Comparison of ENCODE assay signal across 18 cellular contexts in genomic region chr13:74452881-74453280, GRCh38.
"Had no signal": no experiment of that assay in that cellular context is flagged by ENCODE, and none has a peak within 500 bp of the region (broad histone marks: within the 10 kb centered on the region; RNA-seq: fewer than 3 reads in every experiment).

No MANE protein-coding gene starts in this region.

- H3K4me3 ChIP-seq: body of pancreas, gastroesophageal sphincter, heart right ventricle, pancreas, smooth muscle cell, thoracic aorta had no signal

- H3K36me3 Mint-ChIP-seq: activated CD4-positive, alpha-beta memory T cell treated with anti-CD3 and anti-CD28 coated beads for 36 hours; natural killer cell had no signal

- H3K27me3 ChIP-seq: body of pancreas, gastroesophageal sphincter, heart right ventricle, pancreas had no signal

- H3K4me3 Mint-ChIP-seq: activated CD4-positive, alpha-beta memory T cell treated with anti-CD3 and anti-CD28 coated beads for 36 hours; activated T-helper 1 cell treated with anti-CD3 and anti-CD28 coated beads, Interleukin-12 subunit alpha, Interleukin-12 subunit beta, Interleukin-2, Interleukin-4 antibody, amounts not matched to agents 30 ng/mL and 10 ng/mL and 1 ng/mL, durations not matched to agents 14 hours and 24 hours and 36 hours; endodermal cell; immature natural killer cell; natural killer cell had no signal

- ATAC-seq: body of pancreas, gastroesophageal sphincter, heart right ventricle, natural killer cell, pancreas, sciatic nerve had no signal

- H3K27ac ChIP-seq: body of pancreas, gastroesophageal sphincter, heart right ventricle, pancreas, thoracic aorta had no signal

- H3K4me1 Mint-ChIP-seq: immature natural killer cell, natural killer cell had no signal

- H3K27ac Mint-ChIP-seq: activated CD4-positive, alpha-beta memory T cell treated with anti-CD3 and anti-CD28 coated beads for 36 hours; activated T-helper 1 cell treated with anti-CD3 and anti-CD28 coated beads, Interleukin-12 subunit alpha, Interleukin-12 subunit beta, Interleukin-2, Interleukin-4 antibody, amounts not matched to agents 30 ng/mL and 10 ng/mL and 1 ng/mL, durations not matched to agents 14 hours and 24 hours and 36 hours; endodermal cell; immature natural killer cell; natural killer cell had no signal

- DNase-seq: activated CD4-positive, alpha-beta memory T cell treated with anti-CD3 and anti-CD28 coated beads for 36 hours; activated naive CD4-positive, alpha-beta T cell; activated T-cell treated with anti-CD3 and anti-CD28 coated beads for 4 hours; body of pancreas; caudate nucleus; endodermal cell; heart right ventricle; immature natural killer cell; natural killer cell; pancreas; stimulated activated CD4-positive, alpha-beta T cell treated with anti-CD3 and anti-CD28 coated beads, Interleukin-4, amount 100 ng/mL, for 1 hour; SW 1271; T-helper 2 cell had no signal

- H3K9me3 Mint-ChIP-seq: activated T-helper 1 cell treated with anti-CD3 and anti-CD28 coated beads, Interleukin-12 subunit alpha, Interleukin-12 subunit beta, Interleukin-2, Interleukin-4 antibody, amounts not matched to agents 30 ng/mL and 10 ng/mL and 1 ng/mL, durations not matched to agents 14 hours and 24 hours and 36 hours; endodermal cell; immature natural killer cell; natural killer cell had no signal
